ENCODE assay signal across 9 cellular contexts in the genomic region with DNA sequence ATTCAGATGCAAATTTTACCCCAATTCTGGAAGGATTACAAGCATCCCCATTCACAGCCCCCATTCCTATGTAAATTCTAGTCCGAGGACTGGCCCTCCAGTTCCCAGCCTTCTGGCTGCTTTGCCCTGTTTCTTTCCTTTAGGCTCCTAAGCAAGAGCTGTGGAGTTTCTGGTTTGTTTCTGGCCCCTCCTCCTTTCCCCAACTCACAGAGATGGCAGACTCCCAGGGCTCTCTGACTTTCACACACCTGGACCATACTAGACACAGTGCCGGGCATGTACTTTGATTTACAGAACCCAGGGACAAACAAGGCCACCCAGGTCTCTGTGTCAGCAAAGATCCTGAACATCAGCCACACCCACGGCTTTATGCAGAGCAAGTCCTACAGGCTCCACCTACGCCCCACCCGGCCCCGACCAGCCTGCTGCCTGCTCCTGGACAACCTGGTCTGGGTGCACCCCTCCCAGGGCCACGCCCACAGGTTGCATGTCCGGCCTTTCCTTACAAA.
DNase-seq lines count a peak whose midpoint lies in the region; ATAC-seq and TF ChIP-seq lines count a peak whose summit lies in the region.
"Had no signal": no experiment of that assay in that cellular context is flagged by ENCODE, and none has a peak within 500 bp of the region (broad histone marks: within the 10 kb centered on the region; RNA-seq: fewer than 3 reads in every experiment).

No MANE protein-coding gene starts in this region.

- H3K36me3 Mint-ChIP-seq in progenitor cell of endocrine pancreas (ENCODE audit: insufficient read depth) (no peaks in the 10 kb centered on the region), endothelial cell (ENCODE audit: low read depth, unreplicated experiment) (no peaks in the 10 kb centered on the region)

- H3K79me2 ChIP-seq in PC-9 (ENCODE audit: low read depth), result no peaks in the 10 kb centered on the region

- CTCF ChIA-PET in PC-9 (lab: Charles Lee), result interaction anchor here (0.6 kb wide), 1 partner anchor 8 kb away, joined by 3 read pairs; no protein-coding TSS in a partner anchor

- POLR2A ChIA-PET in PC-9 (lab: Charles Lee; ENCODE audit: unreplicated experiment), result interaction anchor here (0.6 kb wide), 1 partner anchor 13 kb away, joined by 12 read pairs; no protein-coding TSS in a partner anchor

- peak overlapping the region; percentile 32 for H3K4me2 ChIP-seq in PC-9

- no peaks in the 10 kb centered on the region for H3K36me3 ChIP-seq in PC-9 (ENCODE audit: low read depth)
- H3K36me3 ChIP-seq: cardiac muscle cell had no signal

- H3K4me1 Mint-ChIP-seq in progenitor cell of endocrine pancreas (ENCODE audit: low read depth) (peaks cover 5% of the 10 kb centered on the region), endothelial cell (ENCODE audit: unreplicated experiment) (peaks cover 13% of the 10 kb centered on the region)

- peaks cover 8% of the 10 kb centered on the region for H4K20me1 ChIP-seq in PC-9 (ENCODE audit: insufficient read depth)

- H3K4me1 ChIP-seq in PC-9 (replicated peaks; ENCODE audit: insufficient read depth), result peaks cover 21% of the 10 kb centered on the region

- no peak for ATAC-seq in HG03460 (IDR thresholded peaks at IDR 0.05; ENCODE audit: unreplicated experiment)

- H3K9me2 ChIP-seq in PC-9 (ENCODE audit: insufficient read depth), result no peaks in the 10 kb centered on the region

- no peak for TF ChIP-seq CTCF in PC-9 (conservative IDR thresholded peaks at IDR 0.05)
- TF ChIP-seq CTCF in epithelial cell of esophagus (IDR thresholded peaks at IDR 0.05; ENCODE audit: insufficient read depth, low read depth, low read length, missing control alignments), result no peak
- TF ChIP-seq CTCF in progenitor cell of endocrine pancreas (IDR thresholded peaks at IDR 0.05; ENCODE audit: unreplicated experiment), result no peak
- TF ChIP-seq CTCF in endothelial cell (IDR thresholded peaks at IDR 0.05; ENCODE audit: unreplicated experiment), result no peak

- H3K9me3 Mint-ChIP-seq in progenitor cell of endocrine pancreas (ENCODE audit: low read depth) (no peaks in the 10 kb centered on the region), endothelial cell (ENCODE audit: unreplicated experiment) (no peaks in the 10 kb centered on the region)

- H3K27me3 Mint-ChIP-seq in progenitor cell of endocrine pancreas, result no peaks in the 10 kb centered on the region
- peaks cover 1% of the 10 kb centered on the region for H3K27me3 Mint-ChIP-seq in endothelial cell (ENCODE audit: unreplicated experiment)

- DNase-seq in NCI-H1417 (lab: John Stamatoyannopoulos, UW), result peak in 2 of 3 experiments; percentile 26 to 53
- no peak for DNase-seq in NCI-H1417 treated with DMSO at 0.1 percent for 48 hours (lab: John Stamatoyannopoulos, UW)
- peak; percentile 81 to 94 for DNase-seq in PC-9
- peak; percentile 47 for DNase-seq in epithelial cell of esophagus (ENCODE audit: low read depth)
- no peak for DNase-seq in progenitor cell of endocrine pancreas (ENCODE audit: low spot score, unreplicated experiment)
- DNase-seq in endothelial cell (ENCODE audit: low spot score), result no peak
- DNase-seq in activated CD4-positive, CD25-positive, alpha-beta regulatory T cell (lab: John Stamatoyannopoulos, UW), result no peak

- no peaks in the 10 kb centered on the region for H3K27me3 ChIP-seq in PC-9 (ENCODE audit: insufficient read depth, low read depth)
- H3K27me3 ChIP-seq: cardiac muscle cell had no signal

- intact Hi-C loops in PC-9 (cut with micrococcal nuclease; ENCODE audit: unreplicated experiment), result loop anchor here (5.0 to 10.0 kb wide), 2 partner anchors 62 to 89 kb away; partner anchors contain the start of gene SEMA4D

- no TSS peak for BruUV-seq in PC-9 (replicated peaks; lab: Mats Ljungman, UMichigan)

- no peak overlapping the region for H2AFZ ChIP-seq in PC-9

- H3K27ac ChIP-seq in PC-9, result no peak overlapping the region
- H3K27ac ChIP-seq: cardiac muscle cell had no signal

- no peaks in the 10 kb centered on the region for H3F3A ChIP-seq in PC-9 (ENCODE audit: insufficient read depth, low read depth)

- H3K4me3 Mint-ChIP-seq in progenitor cell of endocrine pancreas (ENCODE audit: low read depth) (no peak overlapping the region), endothelial cell (ENCODE audit: unreplicated experiment) (no peak overlapping the region)

- no peaks in the 10 kb centered on the region for H3K9me3 ChIP-seq in PC-9 (ENCODE audit: insufficient read depth, low read depth)

- H3K27ac Mint-ChIP-seq in progenitor cell of endocrine pancreas (peak overlapping the region; percentile 80), endothelial cell (ENCODE audit: unreplicated experiment) (no peak overlapping the region)

- no peak overlapping the region for H3K4me3 ChIP-seq in PC-9
- H3K4me3 ChIP-seq in epithelial cell of esophagus (ENCODE audit: low read length), result no peak overlapping the region
- H3K4me3 ChIP-seq: cardiac muscle cell had no signal

Comparison
In these comparisons a context has a peak if more than half of its experiments do, and no peak if none do; other contexts are left out.
1. DNase-seq: peak in NCI-H1417 (2 of 3), PC-9 (2 of 2) and epithelial cell of esophagus (single experiment); none in NCI-H1417 treated with DMSO at 0.1 percent for 48 hours (single experiment), progenitor cell of endocrine pancreas (single experiment), endothelial cell (single experiment) and activated CD4-positive, CD25-positive, alpha-beta regulatory T cell (0 of 4).